29 cellular contexts compared by ENCODE assay signal in the genomic region with DNA sequence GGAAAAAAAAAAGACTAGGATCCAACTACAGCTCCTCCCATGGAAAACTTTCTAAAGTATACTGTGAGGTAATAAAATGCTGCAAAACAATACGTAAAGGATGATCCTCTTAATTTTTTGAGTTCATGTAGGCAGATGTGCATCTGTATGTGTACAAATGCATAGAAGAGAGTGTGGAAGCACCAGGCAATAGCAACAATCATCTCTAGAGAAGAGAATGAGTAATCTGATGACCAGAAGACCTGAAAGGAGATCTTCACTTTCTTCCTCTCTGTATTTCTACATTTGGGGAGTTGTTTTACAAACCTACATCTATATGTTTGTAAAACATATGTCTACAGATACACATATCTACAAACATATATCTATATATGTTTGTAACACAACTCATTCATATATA. TPM values are rescaled to one million over a fixed set of nuclear protein-coding genes. Genes with fewer than 3 reads are reported as not detected.
A peak's percentile ranks its signal among the peaks of the same experiment; 100 is the strongest.
DNase-seq lines count a peak whose midpoint lies in the region; ATAC-seq and TF ChIP-seq lines count a peak whose summit lies in the region.
"Had no signal": no experiment of that assay in that cellular context is flagged by ENCODE, and none has a peak within 500 bp of the region (broad histone marks: within the 10 kb centered on the region; RNA-seq: fewer than 3 reads in every experiment).

No MANE protein-coding gene starts in this region.

- no peaks in the 10 kb centered on the region for H3K36me3 ChIP-seq in BE2C
- H3K36me3 ChIP-seq: pancreas, Peyer's patch, suprapubic skin, upper lobe of left lung had no signal

- DNase-seq in GM12865 (ENCODE audit: low read depth) (peak; percentile 3), NCI-H1417 (lab: John Stamatoyannopoulos, UW) (no peak), T-helper 2 cell (no peak), BE2C (no peak), SK-N-DZ (ENCODE audit: low spot score) (no peak)
- DNase-seq: activated CD4-positive, alpha-beta memory T cell treated with anti-CD3 and anti-CD28 coated beads for 36 hours; activated CD4-positive, CD25-positive, alpha-beta regulatory T cell treated with anti-CD3 and anti-CD28 coated beads, Interleukin-2, amount 50 U/mL, for 72 hours; activated T-cell treated with anti-CD3 and anti-CD28 coated beads, Interleukin-2, amount 50 U/mL, for 72 hours; C1 segment of cervical spinal cord; caudate nucleus; DMS53; endodermal cell; glutamatergic neuron; left colon; NCI-H1092; NCI-H187; NCI-H446 treated with DMSO at 0.1 percent for 48 hours; NCI-H774; pancreas; Peyer's patch; SHP77; stimulated activated naive CD4-positive, alpha-beta T cell treated with Interleukin-2 at 50 U/mL for 16 hours; upper lobe of left lung had no signal

- TF ChIP-seq CTCF in GM12865 (IDR thresholded peaks at IDR 0.05; ENCODE audit: insufficient read depth, low read depth, low read length, missing control alignments) (no peak), BE2C (IDR thresholded peaks at IDR 0.05; ENCODE audit: low read depth, low read length) (no peak)

- peak; percentile 88 for ATAC-seq in GM19351 (IDR thresholded peaks at IDR 0.05; ENCODE audit: unreplicated experiment)
- ATAC-seq in HG02623 (IDR thresholded peaks at IDR 0.05; ENCODE audit: unreplicated experiment), result peak; percentile 58
- peak; percentile 62 for ATAC-seq in HG03060 (IDR thresholded peaks at IDR 0.05; ENCODE audit: low read depth, unreplicated experiment)
- ATAC-seq: K562, left colon, pancreas had no signal

- no peak overlapping the region for H3K4me3 ChIP-seq in GM12865 (ENCODE audit: low read depth, low read length)
- H3K4me3 ChIP-seq in BE2C (ENCODE audit: low read depth, low read length), result no peak overlapping the region
- H3K4me3 ChIP-seq: K562, pancreas, Peyer's patch, smooth muscle cell, suprapubic skin, upper lobe of left lung had no signal

- H3K9me3 ChIP-seq in BE2C, result no peaks in the 10 kb centered on the region
- H3K9me3 ChIP-seq: Peyer's patch, suprapubic skin had no signal

- no peaks in the 10 kb centered on the region; the same call in 1 of the 2 replicates for H3K27me3 ChIP-seq in BE2C
- H3K27me3 ChIP-seq: pancreas, Peyer's patch, suprapubic skin, upper lobe of left lung had no signal

- peaks cover 4% of the 10 kb centered on the region; the same call in 1 of the 2 replicates for H3K4me1 ChIP-seq in BE2C
- H3K4me1 ChIP-seq: pancreas, Peyer's patch, suprapubic skin, upper lobe of left lung had no signal

RNA-seq across cellular contexts. Expression of gene SPDL1, which starts 29.3 kb away (rescaled TPM):
- polyA plus RNA-seq in BE2C (2012; ENCODE audit: insufficient read depth, insufficient read length, low read depth), result 10.4 TPM
- 75.2 and 93.0 TPM in 2 replicates for polyA plus RNA-seq in SK-N-DZ (2014; cell fraction: cytosol; rRNA removed)
- 94.4 and 115 TPM in 2 replicates for polyA plus RNA-seq in SK-N-DZ (2014; cell fraction: nucleus; rRNA removed)
